Comparison of ENCODE assay signal across 8 cellular contexts in genomic region chr17:29617481-29618271, GRCh38. TPM values are rescaled to one million over a fixed set of nuclear protein-coding genes. Genes with fewer than 3 reads are reported as not detected.
A peak's percentile ranks its signal among the peaks of the same experiment; 100 is the strongest.
DNase-seq lines count a peak whose midpoint lies in the region; ATAC-seq, FAIRE-seq and TF ChIP-seq lines count a peak whose summit lies in the region.

No MANE protein-coding gene starts in this region.

- no peak overlapping the region for H3K14ac ChIP-seq in H1 (ENCODE audit: insufficient read length)

- 0 out of 3 replicates have a peak, but pooled peaks of 1 of the 2 experiments have one; percentile 38 for TF ChIP-seq EP300 in H1 (IDR thresholded peaks at IDR 0.05; ENCODE audit: borderline replicate concordance in 1 of 2, low read depth in 2 of 2, low read length in 2 of 2)

- peak overlapping the region; percentile 12 to 60 (median 30); a peak in 7 of 8 replicates for H3K4me3 ChIP-seq in H1 (ENCODE audit: extremely low read depth in 1 of 4, insufficient read depth in 2 of 4, low read depth in 3 of 4, low read length in 4 of 4)

- peak overlapping the region; percentile 71 for H3K18ac ChIP-seq in H1 (ENCODE audit: extremely low read depth, low read length)

- TF ChIP-seq POLR2A in H1 (IDR thresholded peaks at IDR 0.05; ENCODE audit: control extremely low read depth in 1 of 2, low read depth in 2 of 2, low read length in 2 of 2): peak in 1 of 2 experiments; percentile 21; a peak in 1 of 3 replicates

- peaks cover 18% of the 10 kb centered on the region for H3K23me2 ChIP-seq in H1 (ENCODE audit: low read depth, low read length)

- H3K4me2 ChIP-seq in H1 (ENCODE audit: insufficient read depth in 1 of 2, low read depth in 2 of 2, low read length in 2 of 2): peak overlapping the region; percentile 90 to 96

- TF ChIP-seq CTCF in H1 (IDR thresholded peaks at IDR 0.05; ENCODE audit: control extremely low read depth in 1 of 3, insufficient read depth in 1 of 3, low read depth in 1 of 3, low read length in 3 of 3): peak; percentile 79 to 91 (median 81)

- ATAC-seq in GM21825 (IDR thresholded peaks at IDR 0.05; ENCODE audit: unreplicated experiment) (peak; percentile 32), HG02678 (IDR thresholded peaks at IDR 0.05; ENCODE audit: unreplicated experiment) (no peak)

- H4K8ac ChIP-seq in H1 (ENCODE audit: extremely low read depth, insufficient read depth, low read length): peak overlapping the region; percentile 87; the same call in 1 of the 2 replicates

- POLR2A ChIA-PET in H1 (lab: Charles Lee; ENCODE audit: partially characterized antibody): interaction anchor here (0.6 to 4.3 kb wide), 8 partner anchors 9 to 467 kb away, joined by 3 to 30 read pairs (median 4); partner anchors contain the start of genes ANKRD13B and TP53I13

- no peak overlapping the region for H3K56ac ChIP-seq in H1 (replicated peaks; ENCODE audit: insufficient read length, low read depth, low read length)

- no peak for FAIRE-seq in H1 (lab: Jason Lieb, UNC)

- no peak overlapping the region for H3K27ac ChIP-seq in H1 (ENCODE audit: low read depth, low read length)

- H2BK5ac ChIP-seq in H1 (ENCODE audit: low read depth, low read length): peak overlapping the region; percentile 60; the same call in 1 of the 2 replicates

- H3K79me2 ChIP-seq in H1 (ENCODE audit: control insufficient read depth in 1 of 2, insufficient read depth in 2 of 2, low read length in 2 of 2): no peaks in the 10 kb centered on the region

- H4K20me1 ChIP-seq in H1 (replicated peaks in 1 of 2; ENCODE audit: control insufficient read depth in 1 of 2, insufficient read depth in 2 of 2, low read length in 2 of 2): peaks cover 5 to 6% of the 10 kb centered on the region in 2 experiments

- H2BK120ac ChIP-seq in H1 (replicated peaks; ENCODE audit: low read depth, low read length): no peak overlapping the region

- H4K91ac ChIP-seq in H1 (replicated peaks; ENCODE audit: insufficient read length, low read length): peak overlapping the region; percentile 30

- no peaks in the 10 kb centered on the region for H3K79me1 ChIP-seq in H1 (ENCODE audit: low read depth, low read length)

- TF ChIP-seq RAD21 in H1 (IDR thresholded peaks at IDR 0.05 in 1 of 2, conservative IDR thresholded peaks at IDR 0.05 in 1 of 2; ENCODE audit: low read depth in 2 of 2, low read length in 2 of 2): peak; percentile 57 to 73

- peaks cover 0 to 5% (median 0%) of the 10 kb centered on the region in 4 experiments; a peak in 1 of 8 replicates for H3K36me3 ChIP-seq in H1 (ENCODE audit: control insufficient read depth in 2 of 4, insufficient read depth in 4 of 4, low read length in 3 of 4)

- H3K4me1 ChIP-seq in H1 (replicated peaks in 1 of 4; ENCODE audit: control insufficient read depth in 3 of 4, insufficient read depth in 4 of 4, low read length in 3 of 4): peaks cover 14 to 49% (median 40%) of the 10 kb centered on the region in 4 experiments

- H3K9me3 ChIP-seq in H1 (ENCODE audit: insufficient read depth in 2 of 2, low read depth in 1 of 2, low read length in 1 of 2): peaks cover 0 to 3% of the 10 kb centered on the region in 2 experiments; a peak in 1 of 4 replicates

- no peak overlapping the region for H2AK5ac ChIP-seq in H1 (ENCODE audit: low read depth, low read length)

- H3K23ac ChIP-seq in H1 (ENCODE audit: insufficient read length): no peak overlapping the region

- H3K4ac ChIP-seq in H1 (replicated peaks; ENCODE audit: insufficient read length, low read depth, low read length): no peak overlapping the region

- peaks cover 22 to 77% (median 62%) of the 10 kb centered on the region in 4 experiments for H3K27me3 ChIP-seq in H1 (replicated peaks in 1 of 4; ENCODE audit: control insufficient read depth in 3 of 4, extremely low read depth in 1 of 4, insufficient read depth in 3 of 4, low read length in 3 of 4)

- no peak overlapping the region for H2BK20ac ChIP-seq in H1 (ENCODE audit: low read length)

- peak overlapping the region; percentile 88; the same call in 1 of the 2 replicates for H2BK15ac ChIP-seq in H1 (ENCODE audit: low read length)

- H2AFZ ChIP-seq in H1 (ENCODE audit: low read length): no peak overlapping the region

- WGBS in H1 (ENCODE audit: extremely low coverage in 1 of 2, insufficient coverage in 1 of 2, insufficient read length in 1 of 2, insufficient replicate concordance in 2 of 2, low coverage in 1 of 2, low lambda C conversion rate in 2 of 2, missing lambda C conversion rate in 1 of 2), 2 experiments: 12% methylated on average over 64 of the region's 68 CpGs; no CpG with 5 or more reads in 1 of the 2 experiments

- peak overlapping the region; percentile 75; the same call in 1 of the 2 replicates for H2BK12ac ChIP-seq in H1 (ENCODE audit: low read depth, low read length)

- DNase-seq in AML-193 (lab: John Stamatoyannopoulos, UW) (peak; percentile 86 to 89), NCI-H2171 (lab: John Stamatoyannopoulos, UW) (peak; percentile 85), H1 (ENCODE audit: low read depth in 1 of 2, low spot score in 2 of 2) (peak in 1 of 2 experiments; percentile 92), mesenteric fat pad (ENCODE audit: low spot score) (peak; percentile 94)
- DNase-seq in activated CD8-positive, alpha-beta memory T cell treated with anti-CD3 and anti-CD28 coated beads for 4 hours (ENCODE audit: low read depth in 2 of 2): peak; percentile 76 to 79
- peak; percentile 80 to 81 for DNase-seq in stimulated activated CD8-positive, alpha-beta memory T cell treated with anti-CD3 and anti-CD28 coated beads, Interleukin-15, amount 100 ng/mL, for 48 hours (ENCODE audit: low read depth in 2 of 2)

- CTCF ChIA-PET in H1 (lab: Charles Lee; ENCODE audit: partially characterized antibody): interaction anchor here (0.7 to 13.1 kb wide), 41 partner anchors 8 to 478 kb away, joined by 3 to 193 read pairs (median 4); partner anchors contain the start of genes ABHD15, ANKRD13B and TP53I13

- peak overlapping the region in 2 of 4 experiments; percentile 25 to 29; a peak in 3 of 7 replicates for H3K9ac ChIP-seq in H1 (replicated peaks in 1 of 4; ENCODE audit: extremely low read depth in 1 of 4, low read depth in 3 of 4, low read length in 3 of 4)

- no peak overlapping the region for H4K5ac ChIP-seq in H1 (ENCODE audit: insufficient read length, low read depth, low read length)

TF ChIP-seq in H1, 55 proteins besides CTCF, POLR2A, EP300 and RAD21 (continues in another document):
- TF ChIP-seq EZH2 (IDR thresholded peaks at IDR 0.05; ENCODE audit: low read depth, low read length, severe bottlenecking): no peak

RNA-seq across cellular contexts. Expression of gene CORO6, which starts 5.0 kb away (rescaled TPM):
- 2.1 and 2.5 TPM in 2 replicates for total RNA-seq in H1 (2021; fragmentation: NEBNext Ultra II Directional; extraction: Animal tissue kit (Norgen Biotek cat#: 25700))
- 8.6 and 13.3 TPM in 2 replicates for polyA plus RNA-seq in H1 (2011; rRNA removed)
- 10.9 TPM for polyA plus RNA-seq in H1 (2011; cell fraction: cytosol; rRNA removed)
- 106 TPM for polyA plus RNA-seq in H1 (2011; cell fraction: nucleus; rRNA removed)
- 3.1 to 6.2 TPM (median 5.5 TPM) in 4 replicates for polyA plus RNA-seq in H1 (2012, experiment 1 of 2)
- polyA plus RNA-seq in H1 (2012, experiment 2 of 2): 3.1 TPM
- 3.6 TPM for polyA plus RNA-seq in H1 (2013, experiment 1 of 2)
- 3.3 TPM for polyA plus RNA-seq in H1 (2013, experiment 2 of 2)
- 7.3 and 10.4 TPM in 2 replicates for polyA minus RNA-seq in H1 (2011; rRNA and poly(A)+ RNA removed)
- polyA minus RNA-seq in H1 (2011; cell fraction: cytosol; rRNA and poly(A)+ RNA removed): 3.2 TPM
- 10.5 TPM for polyA minus RNA-seq in H1 (2011; cell fraction: nucleus; rRNA and poly(A)+ RNA removed)
- total RNA-seq in mesenteric fat pad: 7.1 TPM

RNA-seq across cellular contexts. Expression of gene ANKRD13B, which starts 24.7 kb away (rescaled TPM):
- 41.0 and 48.5 TPM in 2 replicates for total RNA-seq in H1 (2021; fragmentation: NEBNext Ultra II Directional; extraction: Animal tissue kit (Norgen Biotek cat#: 25700))
- polyA plus RNA-seq in H1 (2011; rRNA removed): 16.4 and 30.3 TPM in 2 replicates
- polyA plus RNA-seq in H1 (2011; cell fraction: cytosol; rRNA removed): 17.6 TPM
- 167 TPM for polyA plus RNA-seq in H1 (2011; cell fraction: nucleus; rRNA removed)
- polyA plus RNA-seq in H1 (2012, experiment 1 of 2): 25.6 to 40.3 TPM (median 33.5 TPM) in 4 replicates
- 22.3 TPM for polyA plus RNA-seq in H1 (2012, experiment 2 of 2)
- polyA plus RNA-seq in H1 (2013, experiment 1 of 2): 21.9 TPM
- 20.2 TPM for polyA plus RNA-seq in H1 (2013, experiment 2 of 2)
- polyA minus RNA-seq in H1 (2011; rRNA and poly(A)+ RNA removed): 7.7 and 13.1 TPM in 2 replicates
- 22.4 TPM for polyA minus RNA-seq in H1 (2011; cell fraction: cytosol; rRNA and poly(A)+ RNA removed)
- polyA minus RNA-seq in H1 (2011; cell fraction: nucleus; rRNA and poly(A)+ RNA removed): 33.4 TPM
- 11.5 TPM for total RNA-seq in mesenteric fat pad

RNA-seq across cellular contexts. Expression of gene GIT1, which starts 28.2 kb away (rescaled TPM):
- total RNA-seq in H1 (2021; fragmentation: NEBNext Ultra II Directional; extraction: Animal tissue kit (Norgen Biotek cat#: 25700)): 60.6 and 62.4 TPM in 2 replicates
- 63.0 and 80.7 TPM in 2 replicates for polyA plus RNA-seq in H1 (2011; rRNA removed)
- 43.3 TPM for polyA plus RNA-seq in H1 (2011; cell fraction: cytosol; rRNA removed)
- polyA plus RNA-seq in H1 (2011; cell fraction: nucleus; rRNA removed): 93.3 TPM
- 36.7 to 55.7 TPM (median 48.9 TPM) in 4 replicates for polyA plus RNA-seq in H1 (2012, experiment 1 of 2)
- 54.3 TPM for polyA plus RNA-seq in H1 (2012, experiment 2 of 2)
- 45.0 TPM for polyA plus RNA-seq in H1 (2013, experiment 1 of 2)
- polyA plus RNA-seq in H1 (2013, experiment 2 of 2): 45.5 TPM
- polyA minus RNA-seq in H1 (2011; rRNA and poly(A)+ RNA removed): 45.9 and 62.5 TPM in 2 replicates
- polyA minus RNA-seq in H1 (2011; cell fraction: cytosol; rRNA and poly(A)+ RNA removed): 42.9 TPM
- polyA minus RNA-seq in H1 (2011; cell fraction: nucleus; rRNA and poly(A)+ RNA removed): 55.6 TPM
- 47.7 TPM for total RNA-seq in mesenteric fat pad

RNA-seq across cellular contexts. Expression of gene TP53I13, which starts 49.2 kb away (rescaled TPM):
- total RNA-seq in H1 (2021; fragmentation: NEBNext Ultra II Directional; extraction: Animal tissue kit (Norgen Biotek cat#: 25700)): 21.1 and 22.4 TPM in 2 replicates
- polyA plus RNA-seq in H1 (2011; rRNA removed): 35.7 and 42.6 TPM in 2 replicates
- 33.3 TPM for polyA plus RNA-seq in H1 (2011; cell fraction: cytosol; rRNA removed)
- polyA plus RNA-seq in H1 (2011; cell fraction: nucleus; rRNA removed): 97.5 TPM
- 13.5 to 25.6 TPM (median 22.3 TPM) in 4 replicates for polyA plus RNA-seq in H1 (2012, experiment 1 of 2)
- polyA plus RNA-seq in H1 (2012, experiment 2 of 2): 20.0 TPM
- 26.9 TPM for polyA plus RNA-seq in H1 (2013, experiment 1 of 2)
- polyA plus RNA-seq in H1 (2013, experiment 2 of 2): 24.1 TPM
- polyA minus RNA-seq in H1 (2011; rRNA and poly(A)+ RNA removed): 6.4 and 7.7 TPM in 2 replicates
- polyA minus RNA-seq in H1 (2011; cell fraction: cytosol; rRNA and poly(A)+ RNA removed): 15.0 TPM
- polyA minus RNA-seq in H1 (2011; cell fraction: nucleus; rRNA and poly(A)+ RNA removed): 31.3 TPM
- total RNA-seq in mesenteric fat pad: 75.2 TPM

RNA-seq across cellular contexts. Expression of gene ABHD15, which starts 50.8 kb away (rescaled TPM):
- total RNA-seq in H1 (2021; fragmentation: NEBNext Ultra II Directional; extraction: Animal tissue kit (Norgen Biotek cat#: 25700)): 1.6 and 1.7 TPM in 2 replicates
- 0.88 and 1.2 TPM in 2 replicates for polyA plus RNA-seq in H1 (2011; rRNA removed)
- polyA plus RNA-seq in H1 (2011; cell fraction: cytosol; rRNA removed): 1.2 TPM
- polyA plus RNA-seq in H1 (2011; cell fraction: nucleus; rRNA removed): 1.6 TPM
- polyA plus RNA-seq in H1 (2012, experiment 1 of 2): 1.3 to 1.6 TPM (median 1.5 TPM) in 4 replicates
- 1.9 TPM for polyA plus RNA-seq in H1 (2012, experiment 2 of 2)
- 1.3 TPM for polyA plus RNA-seq in H1 (2013, experiment 1 of 2)
- polyA plus RNA-seq in H1 (2013, experiment 2 of 2): 1.3 TPM
- polyA minus RNA-seq in H1 (2011; rRNA and poly(A)+ RNA removed): 1.8 and 2.1 TPM in 2 replicates
- polyA minus RNA-seq in H1 (2011; cell fraction: cytosol; rRNA and poly(A)+ RNA removed): 1.4 TPM
- polyA minus RNA-seq in H1 (2011; cell fraction: nucleus; rRNA and poly(A)+ RNA removed): 3.0 TPM
- total RNA-seq in mesenteric fat pad: 38.3 TPM
